ENCODE assay signal across 13 cellular contexts in the genomic region with DNA sequence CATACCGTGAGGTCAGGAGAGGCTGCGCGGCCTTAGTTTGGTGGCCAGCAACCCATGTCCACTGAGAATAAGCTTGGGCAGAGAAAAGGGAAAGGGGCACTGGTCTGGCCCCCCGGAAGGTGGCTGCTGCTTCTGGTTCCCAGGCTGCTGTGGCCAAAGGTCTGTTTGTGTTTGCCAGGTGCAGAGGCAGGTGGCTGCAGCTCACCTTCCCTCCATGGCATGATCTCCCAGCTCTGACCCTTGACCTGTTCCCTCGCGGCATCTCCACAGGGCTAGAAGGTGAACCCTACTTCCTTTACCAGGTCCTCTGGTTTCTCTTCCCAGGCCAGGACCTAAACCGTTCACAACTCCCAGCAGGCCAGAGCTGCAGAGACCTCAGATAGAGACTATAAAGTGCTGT. TPM values are rescaled to one million over a fixed set of nuclear protein-coding genes. Genes with fewer than 3 reads are reported as not detected.
DNase-seq lines count a peak whose midpoint lies in the region; ATAC-seq, FAIRE-seq and TF ChIP-seq lines count a peak whose summit lies in the region.
"Had no signal": no experiment of that assay in that cellular context is flagged by ENCODE, and none has a peak within 500 bp of the region (broad histone marks: within the 10 kb centered on the region; RNA-seq: fewer than 3 reads in every experiment).

No MANE protein-coding gene starts in this region.

- H3K27me3 ChIP-seq in HepG2 (ENCODE audit: control insufficient read depth in 1 of 2, insufficient read depth in 2 of 2, low read length in 2 of 2): no peaks in the 10 kb centered on the region; a peak in 1 of 5 replicates
- H3K27me3 ChIP-seq in testis: no peaks in the 10 kb centered on the region
- H3K27me3 ChIP-seq: esophagus squamous epithelium had no signal

- no peaks in the 10 kb centered on the region for H3K27me3 Mint-ChIP-seq in activated naive CD4-positive, alpha-beta T cell treated with anti-CD3 and anti-CD28 coated beads, Interleukin-2, amount 50 U/mL, for 24 hours

- no peak for TF ChIP-seq RAD21 in HepG2 (CRISPR knock-in tag; IDR thresholded peaks at IDR 0.05)

- H2AFZ ChIP-seq in HepG2 (ENCODE audit: low read length): no peak overlapping the region

- peaks cover 2% of the 10 kb centered on the region for H3K36me3 Mint-ChIP-seq in activated naive CD4-positive, alpha-beta T cell treated with anti-CD3 and anti-CD28 coated beads, Interleukin-2, amount 50 U/mL, for 24 hours
- H3K36me3 Mint-ChIP-seq in activated naive CD4-positive, alpha-beta T cell treated with anti-CD3 and anti-CD28 coated beads, Interleukin-2, amount 50 U/mL, for 72 hours: no peaks in the 10 kb centered on the region

- H3K4me3 ChIP-seq in HepG2 (replicated peaks in 1 of 3; ENCODE audit: insufficient read depth in 1 of 3, low read depth in 2 of 3, low read length in 3 of 3) (peak overlapping the region in 2 of 3 experiments; percentile 62 to 83; a peak in 4 of 6 replicates), testis (no peak overlapping the region)
- H3K4me3 ChIP-seq: smooth muscle cell had no signal

- H3K79me2 ChIP-seq in HepG2 (ENCODE audit: insufficient read depth, low read length): no peaks in the 10 kb centered on the region

- TF ChIP-seq POLR2A in HepG2 (IDR thresholded peaks at IDR 0.05; ENCODE audit: insufficient read depth in 1 of 2, low read depth in 2 of 2, low read length in 2 of 2): no peak
- TF ChIP-seq POLR2A in testis (IDR thresholded peaks at IDR 0.05): no peak

- in situ Hi-C loops in HepG2 (cut with HindIII; ENCODE audit: extremely low pct_ligation_motif_present, low pct_unique_long_range_greater_than_20kb): loop anchor here (5.0 kb wide), 1 partner anchor 114 kb away; no protein-coding TSS in a partner anchor

- DNase-seq in activated naive CD4-positive, alpha-beta T cell treated with anti-CD3 and anti-CD28 coated beads, Interleukin-2, amount 50 U/mL, for 72 hours (ENCODE audit: low spot score in 2 of 2): no peak
- DNase-seq in HepG2 (ENCODE audit: low spot score): no peak
- no peak for DNase-seq in GM20000 (ENCODE audit: low spot score)
- DNase-seq in effector CD4-positive, alpha-beta T cell: no peak
- DNase-seq in testis: no peak
- DNase-seq: AML-193, esophagus squamous epithelium, Kasumi-1 had no signal

- TF ChIP-seq CTCF in VCaP (conservative IDR thresholded peaks at IDR 0.05): no peak
- no peak for TF ChIP-seq CTCF in HepG2 (CRISPR knock-in tag; IDR thresholded peaks at IDR 0.05)
- TF ChIP-seq CTCF in GM20000 (IDR thresholded peaks at IDR 0.05; ENCODE audit: extremely low read depth, missing control alignments): no peak
- no peak for TF ChIP-seq CTCF in testis (IDR thresholded peaks at IDR 0.05)

- no peak for FAIRE-seq in HepG2 (lab: Jason Lieb, UNC)
- FAIRE-seq: GM18507 had no signal

- POLR2A ChIA-PET in HepG2 (lab: Yijun Ruan, JAX): interaction anchor here (1.4 to 2.1 kb wide), 3 partner anchors 14 to 21 kb away, joined by 3 to 6 read pairs (median 4); partner anchors contain the start of genes DLL4 and VPS18

- H3K4me1 Mint-ChIP-seq in activated naive CD4-positive, alpha-beta T cell treated with anti-CD3 and anti-CD28 coated beads, Interleukin-2, amount 50 U/mL, for 24 hours: peaks cover 25% of the 10 kb centered on the region

- H3K4me2 ChIP-seq in HepG2 (ENCODE audit: low read depth, low read length): peak overlapping the region; percentile 98
- H3K4me2 ChIP-seq: smooth muscle cell had no signal

- no peak for ATAC-seq in activated naive CD4-positive, alpha-beta T cell treated with anti-CD3 and anti-CD28 coated beads, Interleukin-2, amount 50 U/mL, for 72 hours
- no peak for ATAC-seq in HepG2

- intact Hi-C loops in HepG2 (cut with micrococcal nuclease; ENCODE audit: unreplicated experiment): loop anchor here (5.0 kb wide), 2 partner anchors 34 to 424 kb away; partner anchors contain the start of genes NUSAP1 and OIP5
- intact Hi-C loops in testis (cut with DNase I; ENCODE audit: low total_unique reads): loop anchor here (10.0 kb wide), 1 partner anchor 277 kb away; no protein-coding TSS in a partner anchor

- H3K9me3 ChIP-seq in HepG2 (ENCODE audit: low read length) (no peaks in the 10 kb centered on the region), testis (no peaks in the 10 kb centered on the region)
- H3K9me3 ChIP-seq: esophagus squamous epithelium had no signal

- H3K27ac Mint-ChIP-seq in activated naive CD4-positive, alpha-beta T cell treated with anti-CD3 and anti-CD28 coated beads, Interleukin-2, amount 50 U/mL, for 24 hours: no peak overlapping the region
- H3K27ac Mint-ChIP-seq in activated naive CD4-positive, alpha-beta T cell treated with anti-CD3 and anti-CD28 coated beads, Interleukin-2, amount 50 U/mL, for 72 hours: peak overlapping the region in 1 of 2 donors; percentile 84

- no TSS peak for BruUV-seq in HepG2 (replicated peaks; lab: Mats Ljungman, UMichigan)

- no peaks in the 10 kb centered on the region for H3K9me3 Mint-ChIP-seq in activated naive CD4-positive, alpha-beta T cell treated with anti-CD3 and anti-CD28 coated beads, Interleukin-2, amount 50 U/mL, for 24 hours
- no peaks in the 10 kb centered on the region for H3K9me3 Mint-ChIP-seq in activated naive CD4-positive, alpha-beta T cell treated with anti-CD3 and anti-CD28 coated beads, Interleukin-2, amount 50 U/mL, for 72 hours

- peak overlapping the region; percentile 61 for H3K9ac ChIP-seq in HepG2 (ENCODE audit: insufficient read depth, low read depth, low read length)

- H3K4me1 ChIP-seq in HepG2 (ENCODE audit: insufficient read depth, low read length) (peaks cover 60% of the 10 kb centered on the region), testis (peaks cover 18% of the 10 kb centered on the region)

- H3K36me3 ChIP-seq in HepG2 (replicated peaks in 1 of 2; ENCODE audit: control insufficient read depth in 1 of 2, insufficient read depth in 2 of 2, low read length in 2 of 2) (peaks cover 4 to 8% of the 10 kb centered on the region in 2 experiments; a peak in 4 of 5 replicates), testis (ENCODE audit: low read depth, missing control alignments) (no peaks in the 10 kb centered on the region)

- no peaks in the 10 kb centered on the region for H4K20me1 ChIP-seq in HepG2 (ENCODE audit: insufficient read depth, low read length)

- WGBS in HepG2 (ENCODE audit: low lambda C conversion rate): 3% methylated on average over 5 of the region's 7 CpGs
- WGBS in testis, 2 donors: 92 to 98% methylated on average over 6 to 7 of the region's 7 CpGs

- peak overlapping the region; percentile 30 for H3K4me3 Mint-ChIP-seq in activated naive CD4-positive, alpha-beta T cell treated with anti-CD3 and anti-CD28 coated beads, Interleukin-2, amount 50 U/mL, for 24 hours

- CTCF ChIA-PET in HepG2 (lab: Yijun Ruan, JAX; ENCODE audit: low intra/inter-chr PET ratio, low total read pairs): no interaction called here

- H3K27ac ChIP-seq in VCaP (peak overlapping the region; percentile 76; the same call in 1 of the 2 replicates), HepG2 (ENCODE audit: extremely low read length, insufficient read depth, low read length) (peak overlapping the region; percentile 26), temporal lobe (ENCODE audit: low read depth, low read length) (peak overlapping the region; percentile 54), testis (no peak overlapping the region)

- TF ChIP-seq EP300 in HepG2 (IDR thresholded peaks at IDR 0.05; ENCODE audit: low read depth in 2 of 2, low read length in 2 of 2): no peak
- TF ChIP-seq EP300 in HepG2 (CRISPR knock-in tag; IDR thresholded peaks at IDR 0.05; ENCODE audit: borderline replicate concordance): no peak

RNA-seq across cellular contexts. Expression of gene VPS18, which starts 13.8 kb away (rescaled TPM):
- total RNA-seq in activated naive CD4-positive, alpha-beta T cell treated with anti-CD3 and anti-CD28 coated beads, Interleukin-2, amount 50 U/mL, for 72 hours: 1 to 10 TPM; 7.2 to 8.4 TPM
- total RNA-seq in HepG2 (2016; rRNA removed; fragmentation: Illumina TruSeq; extraction: Trizol): 15.8 and 17.0 TPM in 2 replicates
- total RNA-seq in HepG2 (2016; cell fraction: cytosol; rRNA removed; fragmentation: Illumina TruSeq; extraction: Trizol; ENCODE audit: low read depth): 1.2 and 1.9 TPM in 2 replicates
- 14.9 and 16.0 TPM in 2 replicates for total RNA-seq in HepG2 (2016; cell fraction: insoluble cytoplasmic fraction; rRNA removed; fragmentation: Illumina TruSeq; extraction: Trizol)
- total RNA-seq in HepG2 (2016; cell fraction: membrane; rRNA removed; fragmentation: Illumina TruSeq; extraction: Trizol): 3.9 and 4.3 TPM in 2 replicates
- total RNA-seq in HepG2 (2016; cell fraction: nucleus; rRNA removed; fragmentation: Illumina TruSeq; extraction: Trizol): 9.9 and 11.2 TPM in 2 replicates
- polyA plus RNA-seq in HepG2 (2011; rRNA removed): 5.8 and 7.4 TPM in 2 replicates
- 6.0 and 7.5 TPM in 2 replicates for polyA plus RNA-seq in HepG2 (2011; cell fraction: cytosol; rRNA removed)
- 9.2 and 9.4 TPM in 2 replicates for polyA plus RNA-seq in HepG2 (2011; cell fraction: nucleus; rRNA removed)
- 5.0 and 5.3 TPM in 2 replicates for polyA plus RNA-seq in HepG2 (2012)
- polyA plus RNA-seq in HepG2 (2016; cell fraction: cytosol; fragmentation: Illumina TruSeq; extraction: Trizol; ENCODE audit: low read depth): 0.57 and 0.62 TPM in 2 replicates
- 9.1 and 10.3 TPM in 2 replicates for polyA plus RNA-seq in HepG2 (2016; cell fraction: insoluble cytoplasmic fraction; fragmentation: Illumina TruSeq; extraction: Trizol; ENCODE audit: low read depth)
- 1.1 and 1.8 TPM in 2 replicates for polyA plus RNA-seq in HepG2 (2016; cell fraction: membrane; fragmentation: Illumina TruSeq; extraction: Trizol; ENCODE audit: low read depth)
- 13.2 and 13.9 TPM in 2 replicates for polyA plus RNA-seq in HepG2 (2016; cell fraction: nucleus; fragmentation: Illumina TruSeq; extraction: Trizol; ENCODE audit: insufficient read depth, low read depth)
- 42.6 and 112 TPM in 2 replicates for polyA minus RNA-seq in HepG2 (2011; rRNA and poly(A)+ RNA removed; ENCODE audit: low replicate concordance)
- polyA minus RNA-seq in HepG2 (2011; cell fraction: cytosol; rRNA and poly(A)+ RNA removed): 11.8 and 12.4 TPM in 2 replicates
- 9.3 and 9.8 TPM in 2 replicates for polyA minus RNA-seq in HepG2 (2011; cell fraction: nucleus; rRNA and poly(A)+ RNA removed)
- total RNA-seq in temporal lobe: 21.6 TPM
- total RNA-seq in testis: 10 to 100 TPM; 25.5 to 33.4 TPM
- polyA plus RNA-seq in testis (ENCODE audit: insufficient read depth, low read depth, low replicate concordance): 16.3 TPM

RNA-seq across cellular contexts. Expression of gene DLL4, which starts 21.0 kb away (rescaled TPM):
- under 1 TPM in 1 of 2 donors, not detected in 1; 0.16 TPM for total RNA-seq in activated naive CD4-positive, alpha-beta T cell treated with anti-CD3 and anti-CD28 coated beads, Interleukin-2, amount 50 U/mL, for 72 hours
- 0.13 and 0.20 TPM in 2 replicates for total RNA-seq in HepG2 (2016; rRNA removed; fragmentation: Illumina TruSeq; extraction: Trizol)
- 0.09 and 0.10 TPM in 2 replicates for total RNA-seq in HepG2 (2016; cell fraction: cytosol; rRNA removed; fragmentation: Illumina TruSeq; extraction: Trizol; ENCODE audit: low read depth)
- 0.07 and 0.19 TPM in 2 replicates for total RNA-seq in HepG2 (2016; cell fraction: insoluble cytoplasmic fraction; rRNA removed; fragmentation: Illumina TruSeq; extraction: Trizol)
- 0.03 and 0.15 TPM in 2 replicates for total RNA-seq in HepG2 (2016; cell fraction: membrane; rRNA removed; fragmentation: Illumina TruSeq; extraction: Trizol)
- total RNA-seq in HepG2 (2016; cell fraction: nucleus; rRNA removed; fragmentation: Illumina TruSeq; extraction: Trizol): 0.19 TPM in 1 of 2 replicates, not detected in the other
- polyA plus RNA-seq in HepG2 (2011; rRNA removed): 0.25 and 0.27 TPM in 2 replicates
- polyA plus RNA-seq in HepG2 (2011; cell fraction: cytosol; rRNA removed): 0.13 and 0.24 TPM in 2 replicates
- polyA plus RNA-seq in HepG2 (2011; cell fraction: nucleus; rRNA removed): 0.50 and 0.61 TPM in 2 replicates
- 0.13 and 0.43 TPM in 2 replicates for polyA plus RNA-seq in HepG2 (2012)
- 0.07 TPM in 1 of 2 replicates, not detected in the other for polyA plus RNA-seq in HepG2 (2016; cell fraction: cytosol; fragmentation: Illumina TruSeq; extraction: Trizol; ENCODE audit: low read depth)
- 0.13 and 0.19 TPM in 2 replicates for polyA plus RNA-seq in HepG2 (2016; cell fraction: insoluble cytoplasmic fraction; fragmentation: Illumina TruSeq; extraction: Trizol; ENCODE audit: low read depth)
- 0.06 and 0.08 TPM in 2 replicates for polyA plus RNA-seq in HepG2 (2016; cell fraction: membrane; fragmentation: Illumina TruSeq; extraction: Trizol; ENCODE audit: low read depth)
- 0.34 and 0.39 TPM in 2 replicates for polyA plus RNA-seq in HepG2 (2016; cell fraction: nucleus; fragmentation: Illumina TruSeq; extraction: Trizol; ENCODE audit: insufficient read depth, low read depth)
- 0.98 and 7.6 TPM in 2 replicates for polyA minus RNA-seq in HepG2 (2011; rRNA and poly(A)+ RNA removed; ENCODE audit: low replicate concordance)
- polyA minus RNA-seq in HepG2 (2011; cell fraction: cytosol; rRNA and poly(A)+ RNA removed): 0.35 and 0.59 TPM in 2 replicates
- 0.12 and 0.26 TPM in 2 replicates for polyA minus RNA-seq in HepG2 (2011; cell fraction: nucleus; rRNA and poly(A)+ RNA removed)
- total RNA-seq in temporal lobe: 3.4 TPM
- 1 to 10 TPM; 3.5 to 3.9 TPM for total RNA-seq in testis
- polyA plus RNA-seq in testis (ENCODE audit: insufficient read depth, low read depth, low replicate concordance): 2.0 TPM
- total RNA-seq: smooth muscle cell had no signal
- polyA plus RNA-seq: smooth muscle cell had no signal

RNA-seq across cellular contexts. Expression of gene RHOV, which starts 34.1 kb away (rescaled TPM):
- total RNA-seq in activated naive CD4-positive, alpha-beta T cell treated with anti-CD3 and anti-CD28 coated beads, Interleukin-2, amount 50 U/mL, for 72 hours: under 1 TPM in 1 of 2 donors, not detected in 1; 0.72 TPM
- total RNA-seq in HepG2 (2016; rRNA removed; fragmentation: Illumina TruSeq; extraction: Trizol): 0.15 and 0.18 TPM in 2 replicates
- total RNA-seq in HepG2 (2016; cell fraction: cytosol; rRNA removed; fragmentation: Illumina TruSeq; extraction: Trizol; ENCODE audit: low read depth): not detected in 2 replicates
- total RNA-seq in HepG2 (2016; cell fraction: insoluble cytoplasmic fraction; rRNA removed; fragmentation: Illumina TruSeq; extraction: Trizol): 0.15 TPM in 1 of 2 replicates, not detected in the other
- 0.09 and 0.10 TPM in 2 replicates for total RNA-seq in HepG2 (2016; cell fraction: membrane; rRNA removed; fragmentation: Illumina TruSeq; extraction: Trizol)
- total RNA-seq in HepG2 (2016; cell fraction: nucleus; rRNA removed; fragmentation: Illumina TruSeq; extraction: Trizol): not detected in 2 replicates
- polyA plus RNA-seq in HepG2 (2011; rRNA removed): 0.07 and 0.17 TPM in 2 replicates
- polyA plus RNA-seq in HepG2 (2011; cell fraction: cytosol; rRNA removed): 0.08 and 0.09 TPM in 2 replicates
- polyA plus RNA-seq in HepG2 (2011; cell fraction: nucleus; rRNA removed): not detected in 2 replicates
- not detected in 2 replicates for polyA plus RNA-seq in HepG2 (2012)
- polyA plus RNA-seq in HepG2 (2016; cell fraction: cytosol; fragmentation: Illumina TruSeq; extraction: Trizol; ENCODE audit: low read depth): 0.07 TPM in 1 of 2 replicates, not detected in the other
- polyA plus RNA-seq in HepG2 (2016; cell fraction: insoluble cytoplasmic fraction; fragmentation: Illumina TruSeq; extraction: Trizol; ENCODE audit: low read depth): 0.17 and 0.19 TPM in 2 replicates
- 0.10 TPM in 1 of 2 replicates, not detected in the other for polyA plus RNA-seq in HepG2 (2016; cell fraction: membrane; fragmentation: Illumina TruSeq; extraction: Trizol; ENCODE audit: low read depth)
- polyA plus RNA-seq in HepG2 (2016; cell fraction: nucleus; fragmentation: Illumina TruSeq; extraction: Trizol; ENCODE audit: insufficient read depth, low read depth): 0.27 and 0.37 TPM in 2 replicates
- polyA minus RNA-seq in HepG2 (2011; rRNA and poly(A)+ RNA removed; ENCODE audit: low replicate concordance): 43.4 TPM in 1 of 2 replicates, not detected in the other
- polyA minus RNA-seq in HepG2 (2011; cell fraction: cytosol; rRNA and poly(A)+ RNA removed): 0.40 and 0.70 TPM in 2 replicates
- not detected in 2 replicates for polyA minus RNA-seq in HepG2 (2011; cell fraction: nucleus; rRNA and poly(A)+ RNA removed)
- total RNA-seq in temporal lobe: 8.9 TPM
- under 1 TPM; 0.24 to 0.50 TPM for total RNA-seq in testis
- 0.91 TPM for polyA plus RNA-seq in testis (ENCODE audit: insufficient read depth, low read depth, low replicate concordance)

RNA-seq across cellular contexts. Expression of gene CHAC1, which starts 45.2 kb away (rescaled TPM):
- 10 to 100 TPM; 12.9 to 16.3 TPM for total RNA-seq in activated naive CD4-positive, alpha-beta T cell treated with anti-CD3 and anti-CD28 coated beads, Interleukin-2, amount 50 U/mL, for 72 hours
- total RNA-seq in HepG2 (2016; rRNA removed; fragmentation: Illumina TruSeq; extraction: Trizol): not detected in 2 replicates
- total RNA-seq in HepG2 (2016; cell fraction: cytosol; rRNA removed; fragmentation: Illumina TruSeq; extraction: Trizol; ENCODE audit: low read depth): not detected in 2 replicates
- not detected in 2 replicates for total RNA-seq in HepG2 (2016; cell fraction: insoluble cytoplasmic fraction; rRNA removed; fragmentation: Illumina TruSeq; extraction: Trizol)
- total RNA-seq in HepG2 (2016; cell fraction: membrane; rRNA removed; fragmentation: Illumina TruSeq; extraction: Trizol): 0.15 TPM in 1 of 2 replicates, not detected in the other
- total RNA-seq in HepG2 (2016; cell fraction: nucleus; rRNA removed; fragmentation: Illumina TruSeq; extraction: Trizol): not detected in 2 replicates
- 0.44 and 0.46 TPM in 2 replicates for polyA plus RNA-seq in HepG2 (2011; rRNA removed)
- 0.41 and 0.63 TPM in 2 replicates for polyA plus RNA-seq in HepG2 (2011; cell fraction: cytosol; rRNA removed)
- polyA plus RNA-seq in HepG2 (2011; cell fraction: nucleus; rRNA removed): 0.21 and 0.48 TPM in 2 replicates
- polyA plus RNA-seq in HepG2 (2012): 0.39 TPM in 1 of 2 replicates, not detected in the other
- polyA plus RNA-seq in HepG2 (2016; cell fraction: cytosol; fragmentation: Illumina TruSeq; extraction: Trizol; ENCODE audit: low read depth): not detected in 2 replicates
- not detected in 2 replicates for polyA plus RNA-seq in HepG2 (2016; cell fraction: insoluble cytoplasmic fraction; fragmentation: Illumina TruSeq; extraction: Trizol; ENCODE audit: low read depth)
- not detected in 2 replicates for polyA plus RNA-seq in HepG2 (2016; cell fraction: membrane; fragmentation: Illumina TruSeq; extraction: Trizol; ENCODE audit: low read depth)
- polyA plus RNA-seq in HepG2 (2016; cell fraction: nucleus; fragmentation: Illumina TruSeq; extraction: Trizol; ENCODE audit: insufficient read depth, low read depth): not detected in 2 replicates
- 0.58 and 21.7 TPM in 2 replicates for polyA minus RNA-seq in HepG2 (2011; rRNA and poly(A)+ RNA removed; ENCODE audit: low replicate concordance)
- polyA minus RNA-seq in HepG2 (2011; cell fraction: cytosol; rRNA and poly(A)+ RNA removed): 1.1 and 2.0 TPM in 2 replicates
- polyA minus RNA-seq in HepG2 (2011; cell fraction: nucleus; rRNA and poly(A)+ RNA removed): 0.39 and 0.62 TPM in 2 replicates
- total RNA-seq in temporal lobe: 2.7 TPM
- total RNA-seq in testis: 1 to 10 TPM; 2.5 to 5.9 TPM
- polyA plus RNA-seq in testis (ENCODE audit: insufficient read depth, low read depth, low replicate concordance): 1.8 TPM

Comparison
In these comparisons a context has a peak if more than half of its experiments do, and no peak if none do; other contexts are left out.
1. H3K27ac ChIP-seq: peak in VCaP (single experiment), HepG2 (single experiment) and temporal lobe (single experiment); none in testis (0 of 2).
2. H3K4me3 ChIP-seq: peak in HepG2 (2 of 3); none in testis (0 of 2).